In genomic region chr2:174597347-174598047, GRCh38 we compare ENCODE assay signal across 8 cellular contexts. TPM values are rescaled to one million over a fixed set of nuclear protein-coding genes. Genes with fewer than 3 reads are reported as not detected.
DNase-seq lines count a peak whose midpoint lies in the region; ATAC-seq and TF ChIP-seq lines count a peak whose summit lies in the region.

Gene WIPF1, minus strand, starts transcription at chr2:174597804. Its CDS starts 12,231 bp downstream, at chr2:174585573.

- peaks cover 47% of the 10 kb centered on the region for H3K36me3 Mint-ChIP-seq in central memory CD8-positive, alpha-beta T cell (ENCODE audit: insufficient read depth)

- H3K4me1 Mint-ChIP-seq in central memory CD8-positive, alpha-beta T cell = peaks cover 63% of the 10 kb centered on the region

- H3K9me3 ChIP-seq in mucosa of descending colon = no peaks in the 10 kb centered on the region

- peak; percentile 44 for ATAC-seq in HG03095 (IDR thresholded peaks at IDR 0.05; ENCODE audit: unreplicated experiment)
- peak; percentile 62 for ATAC-seq in central memory CD8-positive, alpha-beta T cell (replicated peaks; ENCODE audit: extremely low read depth, poor library complexity, severe bottlenecking)
- ATAC-seq in mucosa of descending colon = peak; percentile 64

- peak; percentile 37 for DNase-seq in stimulated activated CD4-positive, alpha-beta T cell treated with anti-CD3 and anti-CD28 coated beads, Interleukin-1b, Interleukin-23, amount 100 ng/mL, for 48 hours
- no peak for DNase-seq in stimulated activated CD4-positive, alpha-beta T cell treated with anti-CD3 and anti-CD28 coated beads, Interleukin-15, amount 100 ng/mL, for 24 hours
- DNase-seq in T follicular helper cell (ENCODE audit: low read depth) (peak; percentile 52), mucosa of descending colon (peak in 1 of 3 donors; percentile 67), NCI-H2171 treated with DMSO at 0.1 percent for 48 hours (lab: John Stamatoyannopoulos, UW) (no peak), NCI-H2081 treated with DMSO at 0.1 percent for 48 hours (lab: John Stamatoyannopoulos, UW) (no peak)
- DNase-seq in central memory CD8-positive, alpha-beta T cell (ENCODE audit: low spot score in 2 of 2) = peak; percentile 33 to 65

- H3K27me3 Mint-ChIP-seq in central memory CD8-positive, alpha-beta T cell = no peaks in the 10 kb centered on the region

- H3K27ac Mint-ChIP-seq in central memory CD8-positive, alpha-beta T cell (ENCODE audit: low read depth) = peak within 1 kb of the TSS; percentile 98

- H3K36me3 ChIP-seq in mucosa of descending colon (ENCODE audit: low read depth) = no peaks in the 10 kb centered on the region

- H3K4me3 ChIP-seq in mucosa of descending colon = no peak within 1 kb of the TSS

- H3K9me3 Mint-ChIP-seq in central memory CD8-positive, alpha-beta T cell = no peaks in the 10 kb centered on the region

- TF ChIP-seq CTCF in mucosa of descending colon (IDR thresholded peaks at IDR 0.05) = no peak

- intact Hi-C loops in mucosa of descending colon (cut with DNase I, micrococcal nuclease) = no loop called here

- H3K4me3 Mint-ChIP-seq in central memory CD8-positive, alpha-beta T cell = peak within 1 kb of the TSS; percentile 78

- H3K4me1 ChIP-seq in mucosa of descending colon (ENCODE audit: low read depth) = no peaks in the 10 kb centered on the region

RNA-seq across cellular contexts. Expression of gene WIPF1, which starts in this region (rescaled TPM):
- total RNA-seq in mucosa of descending colon = 10 to 100 TPM; 15.3 to 56.6 (median 28.9) TPM

Comparison
In these comparisons a context has a peak if more than half of its experiments do, and no peak if none do; other contexts are left out.
1. DNase-seq: peak in stimulated activated CD4-positive, alpha-beta T cell treated with anti-CD3 and anti-CD28 coated beads, Interleukin-1b, Interleukin-23, amount 100 ng/mL, for 48 hours (single experiment), T follicular helper cell (single experiment) and central memory CD8-positive, alpha-beta T cell (2 of 2); none in stimulated activated CD4-positive, alpha-beta T cell treated with anti-CD3 and anti-CD28 coated beads, Interleukin-15, amount 100 ng/mL, for 24 hours (single experiment), NCI-H2171 treated with DMSO at 0.1 percent for 48 hours (single experiment) and NCI-H2081 treated with DMSO at 0.1 percent for 48 hours (single experiment).
2. Peak in every context shown above with its lines, with median percentiles within 50 percentile points of each other: ATAC-seq.